1 cellular context compared by ENCODE assay signal in genomic region chr2:126666003-126666402, GRCh38.
TF ChIP-seq lines count a peak whose summit lies in the region.

No MANE protein-coding gene starts in this region.

TF ChIP-seq in WTC11, 78 proteins besides CTCF, POLR2A, EP300 and RAD21 (continued from another document):
- no peak for TF ChIP-seq AR (CRISPR knock-in tag; IDR thresholded peaks at IDR 0.05)
- no peak for TF ChIP-seq CREM (CRISPR knock-in tag; IDR thresholded peaks at IDR 0.05)
- TF ChIP-seq TP53 (CRISPR knock-in tag; IDR thresholded peaks at IDR 0.05), result no peak
- TF ChIP-seq CDX4 (CRISPR knock-in tag; IDR thresholded peaks at IDR 0.05; ENCODE audit: borderline replicate concordance), result no peak
- TF ChIP-seq FOXP1 (CRISPR knock-in tag; IDR thresholded peaks at IDR 0.05; ENCODE audit: borderline replicate concordance), result no peak
- no peak for TF ChIP-seq ZMAT4 (CRISPR knock-in tag; IDR thresholded peaks at IDR 0.05)
- TF ChIP-seq FOXJ3 (CRISPR knock-in tag; IDR thresholded peaks at IDR 0.05; ENCODE audit: borderline replicate concordance), result no peak
- TF ChIP-seq TEAD4 (CRISPR knock-in tag; IDR thresholded peaks at IDR 0.05), result no peak
- no peak for TF ChIP-seq AFF4 (CRISPR knock-in tag; IDR thresholded peaks at IDR 0.05; ENCODE audit: borderline replicate concordance)
- TF ChIP-seq IRF1 (CRISPR knock-in tag; IDR thresholded peaks at IDR 0.05), result no peak
- no peak for TF ChIP-seq SP1 (CRISPR knock-in tag; conservative IDR thresholded peaks at IDR 0.05)
- TF ChIP-seq ZNF396 (CRISPR knock-in tag; IDR thresholded peaks at IDR 0.05; ENCODE audit: borderline replicate concordance), result no peak
- no peak for TF ChIP-seq ZNF425 (CRISPR knock-in tag; conservative IDR thresholded peaks at IDR 0.05)
- no peak for TF ChIP-seq E2F1 (CRISPR knock-in tag; IDR thresholded peaks at IDR 0.05)
- TF ChIP-seq OVOL2 (CRISPR knock-in tag; IDR thresholded peaks at IDR 0.05; ENCODE audit: borderline replicate concordance), result no peak
TF ChIP-seq in WTC11: peak in this region for 0.
